1 cellular context compared by ENCODE assay signal in the genomic region with DNA sequence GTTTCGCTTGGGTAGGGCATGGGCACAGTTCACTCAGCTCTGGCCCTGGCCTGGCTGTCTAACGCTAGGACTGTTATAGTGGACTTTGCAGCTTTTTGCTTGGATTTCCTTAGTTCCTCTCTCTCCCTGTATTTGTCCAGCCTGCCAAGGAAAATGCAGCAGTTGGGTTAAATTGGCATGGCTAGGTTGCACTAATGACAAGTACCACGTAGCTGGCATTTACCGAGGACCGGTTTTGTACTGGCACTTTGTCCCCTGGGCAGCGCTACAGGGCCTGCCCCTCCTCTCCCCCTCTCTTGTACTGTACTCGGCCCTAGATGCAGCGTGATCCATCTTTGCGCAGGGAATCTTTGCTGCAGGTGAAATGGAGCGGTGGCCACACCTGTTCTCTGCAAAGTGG.
TF ChIP-seq lines count a peak whose summit lies in the region.

No MANE protein-coding gene starts in this region.

TF ChIP-seq in IMR-90, 13 proteins besides CTCF, POLR2A, EP300 and RAD21:
- TF ChIP-seq CEBPB (IDR thresholded peaks at IDR 0.05; ENCODE audit: low read depth, low read length) = no peak
